19 cellular contexts compared by ENCODE assay signal in genomic region chr11:127275771-127276170, GRCh38.
"Had no signal": no experiment of that assay in that cellular context is flagged by ENCODE, and none has a peak within 500 bp of the region (broad histone marks: within the 10 kb centered on the region; RNA-seq: fewer than 3 reads in every experiment).

No MANE protein-coding gene starts in this region.

- H3K36me3 ChIP-seq: ascending aorta, esophagus squamous epithelium, lower lobe of right lung, neutrophil, spleen had no signal

- H3K27ac ChIP-seq: ascending aorta, esophagus squamous epithelium, lower lobe of right lung, neutrophil, spleen, testis had no signal

- H3K4me3 Mint-ChIP-seq: activated naive CD4-positive, alpha-beta T cell treated with anti-CD3 and anti-CD28 coated beads, Interleukin-2, amount 50 U/mL, for 24 hours; activated T-cell treated with anti-CD3 and anti-CD28 coated beads, Interleukin-2, amount 50 U/mL, for 72 hours; natural killer cell; stimulated activated memory B cell treated with anti-CD40 and anti-IgM and Interleukin-4, amounts not matched to agents 10 μg/mL and 1 μg/mL and 100 μg/mL, for 72 hours; type B pancreatic cell had no signal

- H3K27me3 Mint-ChIP-seq: stimulated activated memory B cell treated with anti-CD40 and anti-IgM and Interleukin-4, amounts not matched to agents 10 μg/mL and 1 μg/mL and 100 μg/mL, for 72 hours had no signal

- ATAC-seq: activated T-cell treated with anti-CD3 and anti-CD28 coated beads, Interleukin-2, amount 50 U/mL, for 72 hours; left colon; lower lobe of right lung; natural killer cell; stimulated activated memory B cell treated with anti-CD40 and anti-IgM and Interleukin-4, amounts not matched to agents 10 μg/mL and 1 μg/mL and 100 μg/mL, for 72 hours had no signal

- H3K36me3 Mint-ChIP-seq: activated naive CD4-positive, alpha-beta T cell treated with anti-CD3 and anti-CD28 coated beads, Interleukin-2, amount 50 U/mL, for 24 hours; natural killer cell; stimulated activated memory B cell treated with anti-CD40 and anti-IgM and Interleukin-4, amounts not matched to agents 10 μg/mL and 1 μg/mL and 100 μg/mL, for 72 hours; type B pancreatic cell had no signal

- H3K4me3 ChIP-seq: ascending aorta, esophagus squamous epithelium, lower lobe of right lung, spleen, testis had no signal

- H3K27ac Mint-ChIP-seq: activated naive CD4-positive, alpha-beta T cell treated with anti-CD3 and anti-CD28 coated beads, Interleukin-2, amount 50 U/mL, for 24 hours; activated T-cell treated with anti-CD3 and anti-CD28 coated beads, Interleukin-2, amount 50 U/mL, for 72 hours; natural killer cell; stimulated activated memory B cell treated with anti-CD40 and anti-IgM and Interleukin-4, amounts not matched to agents 10 μg/mL and 1 μg/mL and 100 μg/mL, for 72 hours; type B pancreatic cell had no signal

- H3K27me3 ChIP-seq: ascending aorta, esophagus squamous epithelium, neutrophil, testis had no signal

- H3K9me3 ChIP-seq: ascending aorta, esophagus squamous epithelium, lower lobe of right lung, neutrophil, spleen, testis had no signal

- H3K4me1 ChIP-seq: ascending aorta, lower lobe of right lung, spleen, testis had no signal

- H3K4me1 Mint-ChIP-seq: activated naive CD4-positive, alpha-beta T cell treated with anti-CD3 and anti-CD28 coated beads, Interleukin-2, amount 50 U/mL, for 24 hours; natural killer cell; stimulated activated memory B cell treated with anti-CD40 and anti-IgM and Interleukin-4, amounts not matched to agents 10 μg/mL and 1 μg/mL and 100 μg/mL, for 72 hours had no signal

- DNase-seq: activated CD4-positive, alpha-beta T cell treated with anti-CD3 and anti-CD28 coated beads for 1 hour; activated CD4-positive, alpha-beta T cell treated with anti-CD3 and anti-CD28 coated beads, Interleukin-2, amount 50 U/mL, for 4 hours; activated gamma-delta T cell; activated T-cell treated with anti-CD3 and anti-CD28 coated beads, Interleukin-2, amount 50 U/mL, for 72 hours; effector CD8-positive, alpha-beta T cell; esophagus squamous epithelium; left colon; lower lobe of right lung; natural killer cell; spleen; stimulated activated CD4-positive, alpha-beta T cell treated with anti-CD3 and anti-CD28 coated beads, Interleukin-4, amount 100 ng/mL, for 4 hours; T-helper 1 cell; T-helper 9 cell; testis had no signal

- H3K9me3 Mint-ChIP-seq: type B pancreatic cell had no signal
